In genomic region chr17:72879877-72880276, GRCh38 we compare ENCODE assay signal across 24 cellular contexts.
DNase-seq lines count a peak whose midpoint lies in the region; ATAC-seq, FAIRE-seq and TF ChIP-seq lines count a peak whose summit lies in the region.
"Had no signal": no experiment of that assay in that cellular context is flagged by ENCODE, and none has a peak within 500 bp of the region (broad histone marks: within the 10 kb centered on the region; RNA-seq: fewer than 3 reads in every experiment).

No MANE protein-coding gene starts in this region.

- CTCF ChIA-PET in HepG2 (lab: Yijun Ruan, JAX; ENCODE audit: low intra/inter-chr PET ratio, low total read pairs): no interaction called here

- no TSS peak for BruUV-seq in HepG2 (replicated peaks; lab: Mats Ljungman, UMichigan)

- H3K9me3 ChIP-seq in HepG2 (ENCODE audit: low read length): peaks cover 37% of the 10 kb centered on the region
- H3K9me3 ChIP-seq in right lobe of liver: peaks cover 0 to 5% (median 0%) of the 10 kb centered on the region in 4 donors
- H3K9me3 ChIP-seq in RWPE2 (ENCODE audit: severe bottlenecking): peaks cover 5% of the 10 kb centered on the region
- H3K9me3 ChIP-seq: BE2C had no signal

- TF ChIP-seq POLR2A in HepG2 (IDR thresholded peaks at IDR 0.05; ENCODE audit: insufficient read depth in 1 of 2, low read depth in 2 of 2, low read length in 2 of 2): no peak
- TF ChIP-seq POLR2A in right lobe of liver (IDR thresholded peaks at IDR 0.05): no peak

- TF ChIP-seq CTCF in HepG2 (CRISPR knock-in tag; IDR thresholded peaks at IDR 0.05) (no peak), right lobe of liver (IDR thresholded peaks at IDR 0.05) (no peak), RWPE2 (IDR thresholded peaks at IDR 0.05; ENCODE audit: poor library complexity, severe bottlenecking) (no peak), dorsolateral prefrontal cortex (IDR thresholded peaks at IDR 0.05 in 54 of 56, conservative IDR thresholded peaks at IDR 0.05 in 2 of 56; ENCODE audit: low read depth in 1 of 56, partially characterized antibody in 56 of 56) (no peak)

- POLR2A ChIA-PET in HepG2 (lab: Yijun Ruan, JAX): no interaction called here

- TF ChIP-seq RAD21 in HepG2 (CRISPR knock-in tag; IDR thresholded peaks at IDR 0.05): no peak

- H3K27me3 ChIP-seq in HepG2 (ENCODE audit: control insufficient read depth in 1 of 2, insufficient read depth in 2 of 2, low read length in 2 of 2) (no peaks in the 10 kb centered on the region), right lobe of liver (no peaks in the 10 kb centered on the region), RWPE2 (ENCODE audit: insufficient read depth, poor library complexity, severe bottlenecking) (no peaks in the 10 kb centered on the region), dorsolateral prefrontal cortex (no peaks in the 10 kb centered on the region)
- H3K27me3 ChIP-seq: BE2C; BLaER1 treated with 17β-estradiol and CSF1 and Interleukin-3, amounts not matched to agents 10 nM and 100 nM had no signal

- no peak overlapping the region for H3K4me2 ChIP-seq in HepG2 (ENCODE audit: low read depth, low read length)
- H3K4me2 ChIP-seq: A549; BLaER1 treated with 17β-estradiol and CSF1 and Interleukin-3, amounts not matched to agents 10 nM and 100 nM had no signal

- no peak overlapping the region for H3K4me3 ChIP-seq in HepG2 (replicated peaks in 1 of 3; ENCODE audit: insufficient read depth in 1 of 3, low read depth in 2 of 3, low read length in 3 of 3)
- no peak overlapping the region for H3K4me3 ChIP-seq in right lobe of liver
- H3K4me3 ChIP-seq in RWPE2 (ENCODE audit: severe bottlenecking): no peak overlapping the region
- no peak overlapping the region for H3K4me3 ChIP-seq in dorsolateral prefrontal cortex
- H3K4me3 ChIP-seq: A549, GM12878, GM23248 had no signal

- in situ Hi-C loops in HepG2 (cut with HindIII; ENCODE audit: extremely low pct_ligation_motif_present, low pct_unique_long_range_greater_than_20kb): no loop called here

- no peak for ATAC-seq in HepG2
- no peak for ATAC-seq in right lobe of liver
- no peak for ATAC-seq in RWPE2 (ENCODE audit: low read depth)
- ATAC-seq in HG02610 (IDR thresholded peaks at IDR 0.05; ENCODE audit: unreplicated experiment): no peak
- ATAC-seq: A549, GM12878 had no signal

- FAIRE-seq in HepG2 (lab: Jason Lieb, UNC): no peak
- FAIRE-seq: A549, D721Med, GM12878, GM19239 had no signal

- H3K4me1 ChIP-seq in HepG2 (ENCODE audit: insufficient read depth, low read length): peaks cover 8% of the 10 kb centered on the region; the same call in 1 of the 2 replicates
- no peaks in the 10 kb centered on the region for H3K4me1 ChIP-seq in right lobe of liver
- H3K4me1 ChIP-seq in RWPE2 (ENCODE audit: insufficient read depth, poor library complexity, severe bottlenecking): no peaks in the 10 kb centered on the region
- H3K4me1 ChIP-seq: A549; BE2C; BLaER1 treated with 17β-estradiol and CSF1 and Interleukin-3, amounts not matched to agents 10 nM and 100 nM had no signal

- H2AFZ ChIP-seq in HepG2 (ENCODE audit: low read length): no peak overlapping the region
- H2AFZ ChIP-seq: GM23248 had no signal

- H3K36me3 ChIP-seq in HepG2 (replicated peaks in 1 of 2; ENCODE audit: control insufficient read depth in 1 of 2, insufficient read depth in 2 of 2, low read length in 2 of 2) (peaks cover 0 to 2% of the 10 kb centered on the region in 2 experiments; a peak in 1 of 5 replicates), right lobe of liver (no peaks in the 10 kb centered on the region), RWPE2 (ENCODE audit: low read depth) (no peaks in the 10 kb centered on the region)
- H3K36me3 ChIP-seq: BE2C had no signal

- DNase-seq in HepG2 (ENCODE audit: low spot score): no peak
- DNase-seq in right lobe of liver: no peak
- DNase-seq in RWPE2 (ENCODE audit: low spot score): no peak
- no peak for DNase-seq in epithelial cell of prostate (ENCODE audit: low read depth, low spot score)
- no peak for DNase-seq in pons (ENCODE audit: low spot score)
- no peak for DNase-seq in dorsolateral prefrontal cortex
- DNase-seq: 8988T; ACHN; AML-193; BE2C; CD4-positive, alpha-beta T cell; CD8-positive, alpha-beta memory T cell; DMS 273 treated with DMSO at 0.1 percent for 48 hours; DMS79; EL; GDM1; GM23248; H9 had no signal

- intact Hi-C loops in HepG2 (cut with micrococcal nuclease; ENCODE audit: unreplicated experiment): no loop called here
- intact Hi-C loops in right lobe of liver (cut with DNase I): no loop called here
- intact Hi-C loops in dorsolateral prefrontal cortex (cut with DNase I): loop anchor here in 1 of 2 donors (10.0 kb wide), 2 partner anchors 155 to 215 kb away; partner anchors contain the start of gene SLC39A11

- H3K27ac ChIP-seq in HepG2 (ENCODE audit: extremely low read length, insufficient read depth, low read length): no peak overlapping the region
- H3K27ac ChIP-seq in right lobe of liver: no peak overlapping the region
- H3K27ac ChIP-seq in RWPE2 (ENCODE audit: poor library complexity, severe bottlenecking): peak overlapping the region; percentile 27
- peak overlapping the region; percentile 68 for H3K27ac ChIP-seq in epithelial cell of prostate
- no peak overlapping the region for H3K27ac ChIP-seq in dorsolateral prefrontal cortex
- H3K27ac ChIP-seq: A549; BLaER1 treated with 17β-estradiol and CSF1 and Interleukin-3, amounts not matched to agents 10 nM and 100 nM; GM23248 had no signal

- WGBS in HepG2 (ENCODE audit: low lambda C conversion rate): 75% methylated on average over 2 of the region's 2 CpGs
- WGBS in right lobe of liver (ENCODE audit: insufficient coverage, low coverage, low lambda C conversion rate, missing lambda C conversion rate): 95% methylated on average over 2 of the region's 2 CpGs

- H3K9ac ChIP-seq in HepG2 (ENCODE audit: insufficient read depth, low read depth, low read length): no peak overlapping the region
- H3K9ac ChIP-seq: BLaER1 treated with 17β-estradiol and CSF1 and Interleukin-3, amounts not matched to agents 10 nM and 100 nM; GM23248 had no signal

- H4K20me1 ChIP-seq in HepG2 (ENCODE audit: insufficient read depth, low read length): no peaks in the 10 kb centered on the region
- H4K20me1 ChIP-seq: BLaER1 treated with 17β-estradiol and CSF1 and Interleukin-3, amounts not matched to agents 10 nM and 100 nM had no signal

- H3K79me2 ChIP-seq in HepG2 (ENCODE audit: insufficient read depth, low read length): no peaks in the 10 kb centered on the region

- TF ChIP-seq EP300 in HepG2 (IDR thresholded peaks at IDR 0.05; ENCODE audit: low read depth in 2 of 2, low read length in 2 of 2): no peak
- TF ChIP-seq EP300 in HepG2 (CRISPR knock-in tag; IDR thresholded peaks at IDR 0.05; ENCODE audit: borderline replicate concordance): no peak

TF ChIP-seq in HepG2, 621 proteins besides CTCF, POLR2A, EP300 and RAD21:
- no peak for TF ChIP-seq ZNF547 (CRISPR knock-in tag; IDR thresholded peaks at IDR 0.05)
- TF ChIP-seq PBX3 (CRISPR knock-in tag; IDR thresholded peaks at IDR 0.05; ENCODE audit: borderline replicate concordance): no peak
- peak; percentile 79; the same call in 1 of the 2 replicates for TF ChIP-seq ZNF280D (CRISPR knock-in tag; IDR thresholded peaks at IDR 0.05)
- no peak for TF ChIP-seq ZNF234 (CRISPR knock-in tag; conservative IDR thresholded peaks at IDR 0.05)

Comparison
In these comparisons a context has a peak if more than half of its experiments do, and no peak if none do; other contexts are left out.
1. H3K27ac ChIP-seq: peak in RWPE2 (single experiment) and epithelial cell of prostate (single experiment); none in HepG2 (single experiment), right lobe of liver (0 of 3) and dorsolateral prefrontal cortex (0 of 59).